In genomic region chr10:23375366-23375765, GRCh38 we compare ENCODE assay signal across 21 cellular contexts. TPM values are rescaled to one million over a fixed set of nuclear protein-coding genes. Genes with fewer than 3 reads are reported as not detected.
"Had no signal": no experiment of that assay in that cellular context is flagged by ENCODE, and none has a peak within 500 bp of the region (broad histone marks: within the 10 kb centered on the region; RNA-seq: fewer than 3 reads in every experiment).

No MANE protein-coding gene starts in this region.

- DNase-seq: activated CD4-positive, alpha-beta T cell treated with anti-CD3 and anti-CD28 coated beads, Interleukin-2, amount 10 ng/mL, durations not matched to agents 7 days and 5 days; activated CD8-positive, alpha-beta memory T cell treated with anti-CD3 and anti-CD28 coated beads for 24 hours; activated CD8-positive, alpha-beta memory T cell treated with anti-CD3 and anti-CD28 coated beads, Interleukin-2, amount 50 U/mL, for 48 hours; activated effector memory CD4-positive, alpha-beta T cell treated with anti-CD3 and anti-CD28 coated beads, Interleukin-2, amount 50 U/mL, for 16 hours; activated T-cell treated with anti-CD3 and anti-CD28 coated beads, Interleukin-2, amount 50 U/mL, for 48 hours; adrenal gland; dermis blood vessel endothelial cell; effector memory CD4-positive, alpha-beta T cell; esophagus squamous epithelium; left colon; lower lobe of right lung; posterior cingulate gyrus; stimulated activated naive B cell treated with anti-CD40 and anti-IgM and Interleukin-4, amounts not matched to agents 10 μg/mL and 1 μg/mL and 100 μg/mL, for 72 hours; T-cell had no signal

- H3K36me3 Mint-ChIP-seq: mesothelial cell of epicardium, T-cell had no signal

- H3K4me3 Mint-ChIP-seq: activated CD4-positive, alpha-beta T cell treated with anti-CD3 and anti-CD28 coated beads, Interleukin-2, amount 10 ng/mL, durations not matched to agents 7 days and 5 days; mesothelial cell of epicardium; nephron; stimulated activated naive B cell treated with anti-CD40 and anti-IgM and Interleukin-4, amounts not matched to agents 10 μg/mL and 1 μg/mL and 100 μg/mL, for 72 hours; T-cell had no signal

- H3K36me3 ChIP-seq: adrenal gland, esophagus squamous epithelium, lower lobe of right lung had no signal

- H3K27ac Mint-ChIP-seq: activated CD4-positive, alpha-beta T cell treated with anti-CD3 and anti-CD28 coated beads, Interleukin-2, amount 10 ng/mL, durations not matched to agents 7 days and 5 days; activated naive CD4-positive, alpha-beta T cell treated with anti-CD3 and anti-CD28 coated beads, Interleukin-2, amount 50 U/mL, for 72 hours; mesothelial cell of epicardium; stimulated activated naive B cell treated with anti-CD40 and anti-IgM and Interleukin-4, amounts not matched to agents 10 μg/mL and 1 μg/mL and 100 μg/mL, for 72 hours; T-cell had no signal

- H3K4me3 ChIP-seq: adrenal gland, esophagus squamous epithelium, lower lobe of right lung had no signal

- H3K27ac ChIP-seq: lower lobe of right lung had no signal

- ATAC-seq: activated CD4-positive, CD25-positive, alpha-beta regulatory T cell treated with anti-CD3 and anti-CD28 coated beads, Interleukin-2, amount 50 U/mL, for 24 hours; left colon; T-cell had no signal

- H3K4me1 ChIP-seq: adrenal gland, lower lobe of right lung had no signal

- H3K27me3 Mint-ChIP-seq: activated CD4-positive, alpha-beta T cell treated with anti-CD3 and anti-CD28 coated beads, Interleukin-2, amount 10 ng/mL, durations not matched to agents 7 days and 5 days; T-cell had no signal

- H3K9me3 ChIP-seq: adrenal gland, esophagus squamous epithelium, lower lobe of right lung had no signal

- H3K9me3 Mint-ChIP-seq: nephron; stimulated activated naive B cell treated with anti-CD40 and anti-IgM and Interleukin-4, amounts not matched to agents 10 μg/mL and 1 μg/mL and 100 μg/mL, for 72 hours had no signal

- H3K27me3 ChIP-seq: adrenal gland, esophagus squamous epithelium had no signal

RNA-seq across cellular contexts. Expression of gene C10orf67, which starts 30.8 kb away (rescaled TPM):
- total RNA-seq: chondrocyte, dermis blood vessel endothelial cell, endothelial cell of umbilical vein, left colon, urinary bladder had no signal
- polyA plus RNA-seq: endothelial cell of umbilical vein, urinary bladder had no signal
